ENCODE assay signal across 9 cellular contexts in genomic region chr15:31483053-31483923, GRCh38.
DNase-seq lines count a peak whose midpoint lies in the region; ATAC-seq and TF ChIP-seq lines count a peak whose summit lies in the region.
"Had no signal": no experiment of that assay in that cellular context is flagged by ENCODE, and none has a peak within 500 bp of the region (broad histone marks: within the 10 kb centered on the region; RNA-seq: fewer than 3 reads in every experiment).

No MANE protein-coding gene starts in this region.

- DNase-seq in activated T-cell treated with anti-CD3 and anti-CD28 coated beads, Interleukin-2, amount 50 U/mL, for 1 hour = peak; percentile 69
- DNase-seq in left ventricle myocardium inferior (no peak), nucleus accumbens (lab: John Stamatoyannopoulos, UW) (no peak), NCI-H1930 (lab: John Stamatoyannopoulos, UW) (no peak), SHP77 (lab: John Stamatoyannopoulos, UW) (no peak)
- DNase-seq in stimulated activated CD4-positive, alpha-beta T cell treated with anti-CD3 and anti-CD28 coated beads, Interleukin-1b, Interleukin-23, amount 100 ng/mL, for 4 hours (ENCODE audit: low read depth in 2 of 2) = peak; percentile 42 to 47

- H3K27me3 ChIP-seq in left ventricle myocardium inferior (ENCODE audit: low read depth) = peaks cover 33% of the 10 kb centered on the region

- ATAC-seq in GM19467 (IDR thresholded peaks at IDR 0.05; ENCODE audit: unreplicated experiment) = no peak

- peak overlapping the region; percentile 54 for H3K4me3 ChIP-seq in left ventricle myocardium inferior

- no peak overlapping the region for H3K27ac ChIP-seq in left ventricle myocardium inferior (replicated peaks)
- H3K27ac ChIP-seq: adrenal gland had no signal

- no peak for TF ChIP-seq CTCF in left ventricle myocardium inferior (IDR thresholded peaks at IDR 0.05; ENCODE audit: borderline replicate concordance)

- no peaks in the 10 kb centered on the region for H3K36me3 ChIP-seq in left ventricle myocardium inferior
- H3K36me3 ChIP-seq: adrenal gland had no signal

- intact Hi-C loops in left ventricle myocardium inferior (cut with micrococcal nuclease) = loop anchor here (10.0 kb wide), 1 partner anchor 48 kb away; no protein-coding TSS in a partner anchor

- peak; percentile 50 for TF ChIP-seq POLR2A in GM19099 (IDR thresholded peaks at IDR 0.05; ENCODE audit: extremely low read depth, insufficient read length, low read depth)

- H3K9me3 ChIP-seq in left ventricle myocardium inferior (replicated peaks) = no peaks in the 10 kb centered on the region
- H3K9me3 ChIP-seq: adrenal gland had no signal

- H3K4me1 ChIP-seq in left ventricle myocardium inferior = peaks cover 10% of the 10 kb centered on the region

Comparison
In these comparisons a context has a peak if more than half of its experiments do, and no peak if none do; other contexts are left out.
1. DNase-seq: peak in activated T-cell treated with anti-CD3 and anti-CD28 coated beads, Interleukin-2, amount 50 U/mL, for 1 hour (single experiment) and stimulated activated CD4-positive, alpha-beta T cell treated with anti-CD3 and anti-CD28 coated beads, Interleukin-1b, Interleukin-23, amount 100 ng/mL, for 4 hours (2 of 2); none in left ventricle myocardium inferior (single experiment), nucleus accumbens (0 of 56), NCI-H1930 (0 of 2) and SHP77 (0 of 2).